ENCODE assay signal across 27 cellular contexts in genomic region chr3:188542196-188542595, GRCh38.
DNase-seq lines count a peak whose midpoint lies in the region; TF ChIP-seq lines count a peak whose summit lies in the region.
"Had no signal": no experiment of that assay in that cellular context is flagged by ENCODE, and none has a peak within 500 bp of the region (broad histone marks: within the 10 kb centered on the region; RNA-seq: fewer than 3 reads in every experiment).

No MANE protein-coding gene starts in this region.

- TF ChIP-seq CTCF in Loucy (conservative IDR thresholded peaks at IDR 0.05; ENCODE audit: low read length) (no peak), osteocyte (IDR thresholded peaks at IDR 0.05) (no peak)

- peaks cover 4% of the 10 kb centered on the region for H3K36me3 Mint-ChIP-seq in osteocyte (ENCODE audit: unreplicated experiment)
- H3K36me3 Mint-ChIP-seq: WTC11 had no signal

- H3K27me3 Mint-ChIP-seq in osteocyte (ENCODE audit: unreplicated experiment): no peaks in the 10 kb centered on the region
- H3K27me3 Mint-ChIP-seq: activated CD4-positive, alpha-beta T cell treated with anti-CD3 and anti-CD28 coated beads, Interleukin-2, amount 10 ng/mL, durations not matched to agents 7 days and 5 days; naive B cell had no signal

- no peaks in the 10 kb centered on the region for H3K9me3 Mint-ChIP-seq in osteocyte (ENCODE audit: unreplicated experiment)
- H3K9me3 Mint-ChIP-seq: naive B cell, WTC11 had no signal

- H3K4me3 ChIP-seq in Loucy (ENCODE audit: low read length, poor library complexity, severe bottlenecking): no peak overlapping the region
- H3K4me3 ChIP-seq: gastroesophageal sphincter, HAP-1, hepatocyte, K562, left lung, thoracic aorta, vagina had no signal

- peak overlapping the region; percentile 58 for H3K27ac Mint-ChIP-seq in osteocyte (ENCODE audit: unreplicated experiment)
- H3K27ac Mint-ChIP-seq: activated CD4-positive, alpha-beta T cell treated with anti-CD3 and anti-CD28 coated beads, Interleukin-2, amount 10 ng/mL, durations not matched to agents 7 days and 5 days had no signal

- H2AFZ ChIP-seq in Loucy (ENCODE audit: low read length): no peak overlapping the region
- H2AFZ ChIP-seq: hepatocyte had no signal

- H3K36me3 ChIP-seq in Loucy (ENCODE audit: insufficient read depth, low read length): no peaks in the 10 kb centered on the region
- H3K36me3 ChIP-seq: gastroesophageal sphincter, HAP-1, left lung, thoracic aorta, vagina had no signal

- no peaks in the 10 kb centered on the region for H4K20me1 ChIP-seq in Loucy (ENCODE audit: insufficient read depth, low read length, poor library complexity, severe bottlenecking)

- H3F3A ChIP-seq in Loucy (ENCODE audit: low read depth): no peaks in the 10 kb centered on the region

- peaks cover 7% of the 10 kb centered on the region for H3K4me1 ChIP-seq in Loucy (ENCODE audit: insufficient read depth, low read length, poor library complexity, severe bottlenecking)
- H3K4me1 ChIP-seq: left lung, vagina had no signal

- H3K4me2 ChIP-seq in Loucy (ENCODE audit: low read depth, low read length, poor library complexity, severe bottlenecking): peak overlapping the region; percentile 4
- H3K4me2 ChIP-seq: hepatocyte had no signal

- no peaks in the 10 kb centered on the region for H3K79me2 ChIP-seq in Loucy (ENCODE audit: insufficient read depth, low read length)

- DNase-seq in NCI-H2196 (lab: John Stamatoyannopoulos, UW; ENCODE audit: unreplicated experiment): peak; percentile 20
- DNase-seq in NCI-H2196 treated with DMSO at 0.1 percent for 48 hours (lab: John Stamatoyannopoulos, UW; ENCODE audit: unreplicated experiment): no peak
- DNase-seq in SHP77 (lab: John Stamatoyannopoulos, UW): peak; percentile 37 to 46
- DNase-seq in osteocyte (ENCODE audit: extremely low spot score, unreplicated experiment): no peak
- no peak for DNase-seq in activated effector memory CD4-positive, alpha-beta T cell treated with anti-CD3 and anti-CD28 coated beads, Interleukin-2, amount 50 U/mL, for 16 hours
- DNase-seq in AG08396 (ENCODE audit: low spot score): no peak
- no peak for DNase-seq in NK-92 treated with Interleukin-12 subunit alpha and Interleukin-12 subunit beta, amount 100 ng/mL, for 24 hours (lab: John Stamatoyannopoulos, UW)
- DNase-seq: activated CD4-positive, alpha-beta T cell treated with anti-CD3 and anti-CD28 coated beads, Interleukin-2, amount 10 ng/mL, durations not matched to agents 7 days and 5 days; activated naive CD4-positive, alpha-beta T cell treated with Interleukin-2 at 50 U/mL for 16 hours; activated T-cell treated with anti-CD3 and anti-CD28 coated beads, Interleukin-2, amount 50 U/mL, for 4 hours; DND-41; left lung; MM.1S; naive B cell; NCI-H1694; NCI-H446; SIG-M5; stimulated activated naive CD8-positive, alpha-beta T cell treated with anti-CD3 and anti-CD28 coated beads, Interleukin-15, Interleukin-2, amounts not matched to agents 100 U/mL and 50 U/mL, for 24 hours; T-helper 9 cell had no signal

- H3K4me3 Mint-ChIP-seq in osteocyte (ENCODE audit: unreplicated experiment): no peak overlapping the region
- H3K4me3 Mint-ChIP-seq: activated CD4-positive, alpha-beta T cell treated with anti-CD3 and anti-CD28 coated beads, Interleukin-2, amount 10 ng/mL, durations not matched to agents 7 days and 5 days; activated T-cell treated with anti-CD3 and anti-CD28 coated beads, Interleukin-2, amount 50 U/mL, for 4 hours; naive B cell; WTC11 had no signal

- no peak overlapping the region for H3K9ac ChIP-seq in Loucy (ENCODE audit: low read depth, low read length, poor library complexity, severe bottlenecking)

- no peaks in the 10 kb centered on the region for H3K27me3 ChIP-seq in Loucy (ENCODE audit: insufficient read depth, low read length, poor library complexity, severe bottlenecking)
- H3K27me3 ChIP-seq: gastroesophageal sphincter, hepatocyte, left lung, vagina had no signal

- H3K9me2 ChIP-seq in Loucy (replicated peaks; ENCODE audit: low read depth, low read length): no peaks in the 10 kb centered on the region

- H3K4me1 Mint-ChIP-seq in osteocyte (ENCODE audit: unreplicated experiment): peaks cover 32% of the 10 kb centered on the region

- no peaks in the 10 kb centered on the region for H3K9me3 ChIP-seq in Loucy (ENCODE audit: insufficient read depth, low read depth, low read length)
- H3K9me3 ChIP-seq: gastroesophageal sphincter, HAP-1, left lung, thoracic aorta, vagina had no signal

Comparison
In these comparisons a context has a peak if more than half of its experiments do, and no peak if none do; other contexts are left out.
1. DNase-seq: peak in NCI-H2196 (single experiment) and SHP77 (2 of 2); none in NCI-H2196 treated with DMSO at 0.1 percent for 48 hours (single experiment), osteocyte (single experiment), activated effector memory CD4-positive, alpha-beta T cell treated with anti-CD3 and anti-CD28 coated beads, Interleukin-2, amount 50 U/mL, for 16 hours (single experiment), AG08396 (single experiment) and NK-92 treated with Interleukin-12 subunit alpha and Interleukin-12 subunit beta, amount 100 ng/mL, for 24 hours (single experiment).